ENCODE assay signal across 16 cellular contexts in genomic region chr4:176363072-176363471, GRCh38. TPM values are rescaled to one million over a fixed set of nuclear protein-coding genes. Genes with fewer than 3 reads are reported as not detected.
DNase-seq lines count a peak whose midpoint lies in the region; ATAC-seq and TF ChIP-seq lines count a peak whose summit lies in the region.
"Had no signal": no experiment of that assay in that cellular context is flagged by ENCODE, and none has a peak within 500 bp of the region (broad histone marks: within the 10 kb centered on the region; RNA-seq: fewer than 3 reads in every experiment).

No MANE protein-coding gene starts in this region.

- no peaks in the 10 kb centered on the region for H3K27me3 ChIP-seq in tibial artery
- H3K27me3 ChIP-seq: neural progenitor cell had no signal

- ATAC-seq in GM19372 (IDR thresholded peaks at IDR 0.05; ENCODE audit: low read depth, unreplicated experiment) (peak; percentile 71), HG02678 (IDR thresholded peaks at IDR 0.05; ENCODE audit: unreplicated experiment) (peak; percentile 73), HG03354 (IDR thresholded peaks at IDR 0.05; ENCODE audit: poor library complexity, severe bottlenecking, unreplicated experiment) (peak; percentile 80)
- ATAC-seq: activated naive CD4-positive, alpha-beta T cell treated with anti-CD3 and anti-CD28 coated beads, Interleukin-2, amount 50 U/mL, for 72 hours had no signal

- H3K9me3 ChIP-seq in tibial artery, result peaks cover 0 to 3% (median 0%) of the 10 kb centered on the region in 3 donors

- no peak overlapping the region for H3K4me3 Mint-ChIP-seq in type B pancreatic cell
- H3K4me3 Mint-ChIP-seq: CD8-positive, alpha-beta memory T cell; neural progenitor cell had no signal

- no peak overlapping the region for H3K27ac Mint-ChIP-seq in type B pancreatic cell
- H3K27ac Mint-ChIP-seq: activated naive CD4-positive, alpha-beta T cell treated with anti-CD3 and anti-CD28 coated beads, Interleukin-2, amount 50 U/mL, for 72 hours; neural progenitor cell had no signal

- no peak overlapping the region for H3K27ac ChIP-seq in tibial artery
- H3K27ac ChIP-seq: 22Rv1, GM23248, neural progenitor cell, RWPE1 had no signal

- no peaks in the 10 kb centered on the region for H3K36me3 Mint-ChIP-seq in type B pancreatic cell

- H3K4me1 ChIP-seq in tibial artery, result no peaks in the 10 kb centered on the region
- H3K4me1 ChIP-seq: neural progenitor cell had no signal

- intact Hi-C loops in tibial artery (cut with DNase I; ENCODE audit: low total_unique reads), result no loop called here

- no peaks in the 10 kb centered on the region for H3K27me3 Mint-ChIP-seq in type B pancreatic cell

- no peaks in the 10 kb centered on the region for H3K36me3 ChIP-seq in tibial artery
- H3K36me3 ChIP-seq: neural progenitor cell had no signal

- DNase-seq in EH (ENCODE audit: low read depth) (peak; percentile 52), tibial artery (no peak), type B pancreatic cell (ENCODE audit: extremely low spot score, unreplicated experiment) (no peak), OCI-M2 (lab: John Stamatoyannopoulos, UW; ENCODE audit: unreplicated experiment) (no peak), NCI-H1436 (lab: John Stamatoyannopoulos, UW) (no peak)
- DNase-seq: CD8-positive, alpha-beta memory T cell; GM23248; NCI-H1105; NCI-H526 treated with DMSO at 0.1 percent for 48 hours had no signal

- H3K4me3 ChIP-seq in tibial artery, result no peak overlapping the region
- H3K4me3 ChIP-seq: GM23248, neural progenitor cell had no signal

- no peaks in the 10 kb centered on the region for H3K4me1 Mint-ChIP-seq in type B pancreatic cell (ENCODE audit: unreplicated experiment)
- H3K4me1 Mint-ChIP-seq: CD8-positive, alpha-beta memory T cell; neural progenitor cell had no signal

- no peak for TF ChIP-seq CTCF in tibial artery (IDR thresholded peaks at IDR 0.05)
- TF ChIP-seq CTCF in type B pancreatic cell (conservative IDR thresholded peaks at IDR 0.05), result no peak

- peaks cover 5% of the 10 kb centered on the region for H3K9me3 Mint-ChIP-seq in type B pancreatic cell

RNA-seq across cellular contexts. Expression of gene SPCS3, which starts 43.3 kb away (rescaled TPM):
- 87.1 and 106 TPM in 2 replicates for total RNA-seq in type B pancreatic cell (ENCODE audit: low replicate concordance)
